Comparison of ENCODE assay signal across 10 cellular contexts in the genomic region with DNA sequence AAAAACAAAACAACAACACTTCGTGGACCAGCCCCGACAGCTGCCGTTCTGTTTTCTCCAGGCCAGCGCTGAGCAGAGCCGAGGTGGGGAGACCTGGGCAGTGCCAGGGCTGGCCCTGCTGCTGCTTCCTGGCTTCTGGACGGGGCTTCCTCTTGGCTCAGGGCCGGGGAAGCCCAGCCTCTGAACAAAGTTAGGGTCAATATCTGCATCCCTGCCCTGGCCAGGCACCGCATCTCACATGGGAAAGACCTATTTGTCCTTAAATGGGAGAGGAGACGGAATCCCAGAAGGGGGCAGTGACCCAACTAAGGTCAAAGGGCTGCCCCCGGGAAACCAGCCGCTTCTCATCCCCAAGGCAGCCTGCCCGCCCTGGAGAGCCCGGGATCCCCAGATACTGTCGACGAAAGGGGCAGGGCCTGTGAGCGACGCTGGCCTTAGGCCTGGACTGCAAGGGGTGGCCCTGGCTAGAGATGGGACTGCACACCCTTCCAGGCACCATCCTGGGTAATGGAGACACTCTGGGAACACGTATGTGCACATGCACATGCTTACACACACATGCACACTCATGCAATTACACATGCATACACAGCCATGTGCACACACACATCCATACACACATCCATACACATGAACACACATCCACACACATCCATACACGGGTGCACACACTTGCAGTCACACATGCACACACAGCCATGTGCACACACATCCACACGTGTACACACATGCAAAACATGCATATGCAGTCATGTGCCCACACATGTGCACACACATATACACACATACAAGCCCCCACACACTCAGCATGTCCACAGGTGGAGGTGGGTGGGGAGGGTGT. TPM values are rescaled to one million over a fixed set of nuclear protein-coding genes. Genes with fewer than 3 reads are reported as not detected.
DNase-seq lines count a peak whose midpoint lies in the region; ATAC-seq and TF ChIP-seq lines count a peak whose summit lies in the region.
"Had no signal": no experiment of that assay in that cellular context is flagged by ENCODE, and none has a peak within 500 bp of the region (broad histone marks: within the 10 kb centered on the region; RNA-seq: fewer than 3 reads in every experiment).

No MANE protein-coding gene starts in this region.

- H3K9me3 Mint-ChIP-seq in nephron progenitor cell: peaks cover 22% of the 10 kb centered on the region
- H3K9me3 Mint-ChIP-seq in activated naive CD8-positive, alpha-beta T cell treated with anti-CD3 and anti-CD28 coated beads for 36 hours: peaks cover 2% of the 10 kb centered on the region
- H3K9me3 Mint-ChIP-seq: activated CD4-positive, alpha-beta T cell treated with anti-CD3 and anti-CD28 coated beads, Interleukin-2, amount 10 ng/mL, durations not matched to agents 24 days and 14 days had no signal

- no peak for DNase-seq in SJSA1 (ENCODE audit: low read depth in 1 of 2, low spot score in 2 of 2)
- DNase-seq in fibroblast of lung (ENCODE audit: low read depth in 2 of 2): no peak
- DNase-seq in nephron progenitor cell: peak; percentile 2
- DNase-seq in upper lobe of right lung: no peak
- no peak for DNase-seq in activated effector memory CD4-positive, alpha-beta T cell treated with anti-CD3 and anti-CD28 coated beads, Interleukin-2, amount 50 U/mL, for 16 hours
- DNase-seq in activated naive CD8-positive, alpha-beta T cell treated with anti-CD3 and anti-CD28 coated beads for 36 hours: no peak

- H3K4me1 ChIP-seq in SJSA1 (replicated peaks) (peaks cover 41% of the 10 kb centered on the region), fibroblast of lung (ENCODE audit: control insufficient read depth, extremely low read depth, insufficient read depth, low read length) (peaks cover 33% of the 10 kb centered on the region), upper lobe of right lung (peaks cover 41% of the 10 kb centered on the region)

- TF ChIP-seq CTCF in fibroblast of lung (conservative IDR thresholded peaks at IDR 0.05 in 1 of 2, IDR thresholded peaks at IDR 0.05 in 1 of 2; ENCODE audit: low read depth in 1 of 2, low read length in 2 of 2) (no peak), nephron progenitor cell (IDR thresholded peaks at IDR 0.05) (no peak), upper lobe of right lung (IDR thresholded peaks at IDR 0.05) (no peak)

- no peak overlapping the region for H3K4me3 Mint-ChIP-seq in nephron progenitor cell
- no peak overlapping the region for H3K4me3 Mint-ChIP-seq in activated naive CD8-positive, alpha-beta T cell treated with anti-CD3 and anti-CD28 coated beads for 36 hours

- ATAC-seq in upper lobe of right lung (peak; percentile 28), GM18520 (IDR thresholded peaks at IDR 0.05; ENCODE audit: unreplicated experiment) (no peak)

- peaks cover 45% of the 10 kb centered on the region for H3K4me1 Mint-ChIP-seq in nephron progenitor cell
- H3K4me1 Mint-ChIP-seq in activated naive CD8-positive, alpha-beta T cell treated with anti-CD3 and anti-CD28 coated beads for 36 hours: peaks cover 13% of the 10 kb centered on the region

- no peak overlapping the region for H3K4me2 ChIP-seq in fibroblast of lung (ENCODE audit: extremely low read depth, insufficient read depth, low read length)

- H3K36me3 Mint-ChIP-seq in nephron progenitor cell (ENCODE audit: low read depth): peaks cover 14% of the 10 kb centered on the region
- H3K36me3 Mint-ChIP-seq in activated naive CD8-positive, alpha-beta T cell treated with anti-CD3 and anti-CD28 coated beads for 36 hours: no peaks in the 10 kb centered on the region

- H3K27ac ChIP-seq in SJSA1: peak overlapping the region; percentile 93
- peak overlapping the region; percentile 74 for H3K27ac ChIP-seq in fibroblast of lung (ENCODE audit: insufficient read depth, low read length)
- peak overlapping the region; percentile 84 for H3K27ac ChIP-seq in upper lobe of right lung
- H3K27ac ChIP-seq: SK-N-MC had no signal

- H2AFZ ChIP-seq in fibroblast of lung (ENCODE audit: low read length): no peak overlapping the region

- H3K27me3 ChIP-seq in SJSA1 (replicated peaks) (no peaks in the 10 kb centered on the region), fibroblast of lung (ENCODE audit: control insufficient read depth, insufficient read depth, low read length) (no peaks in the 10 kb centered on the region), upper lobe of right lung (no peaks in the 10 kb centered on the region)

- intact Hi-C loops in upper lobe of right lung (cut with DNase I): no loop called here

- H3K9me3 ChIP-seq in SJSA1 (replicated peaks) (no peaks in the 10 kb centered on the region), fibroblast of lung (ENCODE audit: control insufficient read depth, insufficient read depth, low read depth, low read length) (no peaks in the 10 kb centered on the region), upper lobe of right lung (no peaks in the 10 kb centered on the region)
- H3K9me3 ChIP-seq: suprapubic skin had no signal

- no peak overlapping the region for H3K4me3 ChIP-seq in SJSA1
- H3K4me3 ChIP-seq in fibroblast of lung (replicated peaks in 1 of 4; ENCODE audit: control extremely low read depth in 1 of 4, insufficient read depth in 1 of 4, low read depth in 3 of 4, low read length in 4 of 4): no peak overlapping the region
- no peak overlapping the region for H3K4me3 ChIP-seq in upper lobe of right lung
- H3K4me3 ChIP-seq: SK-N-MC, suprapubic skin had no signal

- H4K20me1 ChIP-seq in fibroblast of lung (ENCODE audit: control insufficient read depth, extremely low read depth, insufficient read depth, low read length): no peaks in the 10 kb centered on the region

- H3K79me2 ChIP-seq in fibroblast of lung (ENCODE audit: control insufficient read depth, insufficient read depth, low read length): no peaks in the 10 kb centered on the region

- peak overlapping the region; percentile 25 for H3K9ac ChIP-seq in fibroblast of lung (ENCODE audit: insufficient read depth, low read length)

- H3K36me3 ChIP-seq in SJSA1: no peaks in the 10 kb centered on the region
- H3K36me3 ChIP-seq in fibroblast of lung (ENCODE audit: control insufficient read depth, insufficient read depth, low read length): no peaks in the 10 kb centered on the region
- H3K36me3 ChIP-seq in upper lobe of right lung: no peaks in the 10 kb centered on the region
- H3K36me3 ChIP-seq: suprapubic skin had no signal

- H3K27ac Mint-ChIP-seq in nephron progenitor cell: peak overlapping the region; percentile 57
- no peak overlapping the region for H3K27ac Mint-ChIP-seq in activated naive CD8-positive, alpha-beta T cell treated with anti-CD3 and anti-CD28 coated beads for 36 hours
- H3K27ac Mint-ChIP-seq: activated CD4-positive, alpha-beta T cell treated with anti-CD3 and anti-CD28 coated beads, Interleukin-2, amount 10 ng/mL, durations not matched to agents 24 days and 14 days had no signal

- H3K27me3 Mint-ChIP-seq in nephron progenitor cell (ENCODE audit: low read depth, poor library complexity): peaks cover 38% of the 10 kb centered on the region
- peaks cover 9% of the 10 kb centered on the region for H3K27me3 Mint-ChIP-seq in activated naive CD8-positive, alpha-beta T cell treated with anti-CD3 and anti-CD28 coated beads for 36 hours

RNA-seq across cellular contexts. Expression of a gene that starts 22.1 kb away (rescaled TPM):
- total RNA-seq in SJSA1 (2014; rRNA removed; shearing (Covaris generic)): 32.6 and 42.0 TPM in 2 replicates
- total RNA-seq in fibroblast of lung (34.2 and 56.0 TPM in 2 replicates), upper lobe of right lung (29.0 TPM)
- polyA plus RNA-seq in fibroblast of lung: 39.3 and 60.3 TPM in 2 replicates
- polyA plus RNA-seq in fibroblast of lung (2012): 44.4 and 66.5 TPM in 2 replicates
- polyA minus RNA-seq in fibroblast of lung (ENCODE audit: low replicate concordance): 24.8 and 27.4 TPM in 2 replicates
- 10 to 100 TPM; 11.6 to 13.3 TPM for total RNA-seq in activated naive CD8-positive, alpha-beta T cell treated with anti-CD3 and anti-CD28 coated beads for 36 hours
